Comparison of ENCODE assay signal across 18 cellular contexts in genomic region chr13:87820221-87820620, GRCh38.
"Had no signal": no experiment of that assay in that cellular context is flagged by ENCODE, and none has a peak within 500 bp of the region (broad histone marks: within the 10 kb centered on the region; RNA-seq: fewer than 3 reads in every experiment).

No MANE protein-coding gene starts in this region.

- H3K27ac ChIP-seq: cardiac muscle cell, esophagus muscularis mucosa, foreskin keratinocyte, ovary, right lobe of liver, spleen, tibial artery had no signal

- H3K9me3 ChIP-seq: esophagus muscularis mucosa, ovary, right lobe of liver, spleen, tibial artery had no signal

- H3K4me3 ChIP-seq: cardiac muscle cell, esophagus muscularis mucosa, ovary, right lobe of liver, spleen, tibial artery had no signal

- H3K4me1 ChIP-seq: esophagus muscularis mucosa, foreskin keratinocyte, right lobe of liver, spleen, tibial artery had no signal

- H3K36me3 ChIP-seq: cardiac muscle cell, esophagus muscularis mucosa, ovary, right lobe of liver, spleen, tibial artery had no signal

- ATAC-seq: activated CD4-positive, alpha-beta T cell treated with anti-CD3 and anti-CD28 coated beads for 36 hours; foreskin keratinocyte; left cardiac atrium; naive thymus-derived CD8-positive, alpha-beta T cell; right lobe of liver had no signal

- H3K27me3 ChIP-seq: cardiac muscle cell, esophagus muscularis mucosa, foreskin keratinocyte, ovary, right lobe of liver, spleen, tibial artery had no signal

- DNase-seq: activated CD4-positive, alpha-beta T cell treated with anti-CD3 and anti-CD28 coated beads for 36 hours; activated CD4-positive, alpha-beta T cell treated with anti-CD3 and anti-CD28 coated beads, Interleukin-2, amount 50 U/mL, for 48 hours; activated gamma-delta T cell; dermis blood vessel endothelial cell; effector memory CD4-positive, alpha-beta T cell; foreskin keratinocyte; hippocampal formation; left cardiac atrium; mesendoderm; naive thymus-derived CD8-positive, alpha-beta T cell; ovary; right lobe of liver; spleen; stimulated activated naive CD4-positive, alpha-beta T cell; T-helper 2 cell; tibial artery had no signal
